19 cellular contexts compared by ENCODE assay signal in genomic region chr4:4995866-4996265, GRCh38. TPM values are rescaled to one million over a fixed set of nuclear protein-coding genes. Genes with fewer than 3 reads are reported as not detected.
"Had no signal": no experiment of that assay in that cellular context is flagged by ENCODE, and none has a peak within 500 bp of the region (broad histone marks: within the 10 kb centered on the region; RNA-seq: fewer than 3 reads in every experiment).

No MANE protein-coding gene starts in this region.

- H3K9me3 Mint-ChIP-seq: activated T-cell treated with anti-CD3 and anti-CD28 coated beads, Interleukin-2, amount 50 U/mL, for 72 hours; central memory CD8-positive, alpha-beta T cell; mesothelial cell of epicardium; neural crest cell; stimulated activated naive B cell treated with anti-CD40 and anti-IgM and Interleukin-4, amounts not matched to agents 10 μg/mL and 1 μg/mL and 100 μg/mL, for 72 hours; WTC11 had no signal

- DNase-seq: activated gamma-delta T cell; amniotic stem cell; cortex of kidney; effector CD4-positive, alpha-beta T cell had no signal

- ATAC-seq: activated CD8-positive, alpha-beta T cell treated with anti-CD3 and anti-CD28 coated beads, Interleukin-2, amount 10 ng/mL, durations not matched to agents 7 days and 5 days had no signal

- H3K27ac Mint-ChIP-seq: activated CD8-positive, alpha-beta T cell treated with anti-CD3 and anti-CD28 coated beads, Interleukin-2, amount 10 ng/mL, durations not matched to agents 7 days and 5 days; activated naive CD8-positive, alpha-beta T cell; activated T-cell treated with anti-CD3 and anti-CD28 coated beads, Interleukin-2, amount 50 U/mL, for 72 hours; mesothelial cell of epicardium; stimulated activated naive B cell treated with anti-CD40 and anti-IgM and Interleukin-4, amounts not matched to agents 10 μg/mL and 1 μg/mL and 100 μg/mL, for 72 hours; WTC11 had no signal

- H3K36me3 Mint-ChIP-seq: activated naive CD8-positive, alpha-beta T cell; mesothelial cell of epicardium; stimulated activated naive B cell treated with anti-CD40 and anti-IgM and Interleukin-4, amounts not matched to agents 10 μg/mL and 1 μg/mL and 100 μg/mL, for 72 hours; WTC11 had no signal

- H3K27me3 ChIP-seq: brain microvascular endothelial cell, gastroesophageal sphincter, tibial nerve had no signal

- H3K4me3 ChIP-seq: gastroesophageal sphincter, heart right ventricle, lower lobe of right lung, skin epidermis, tibial nerve had no signal

- H3K27ac ChIP-seq: brain microvascular endothelial cell, heart right ventricle, lower lobe of right lung, skin epidermis, tibial nerve had no signal

- H3K9me3 ChIP-seq: gastroesophageal sphincter, heart right ventricle, lower lobe of right lung, tibial nerve had no signal

- H3K36me3 ChIP-seq: brain microvascular endothelial cell, gastroesophageal sphincter, heart right ventricle, lower lobe of right lung, tibial nerve had no signal

RNA-seq across cellular contexts. Expression of gene CYTL1, which starts 23.4 kb away (rescaled TPM):
- total RNA-seq: activated CD8-positive, alpha-beta T cell treated with anti-CD3 and anti-CD28 coated beads, Interleukin-2, amount 10 ng/mL, durations not matched to agents 7 days and 5 days; activated T-cell treated with anti-CD3 and anti-CD28 coated beads, Interleukin-2, amount 50 U/mL, for 72 hours; myocyte had no signal

RNA-seq across cellular contexts. Expression of gene STK32B, which starts 55.4 kb away (rescaled TPM):
- total RNA-seq: activated CD8-positive, alpha-beta T cell treated with anti-CD3 and anti-CD28 coated beads, Interleukin-2, amount 10 ng/mL, durations not matched to agents 7 days and 5 days; activated T-cell treated with anti-CD3 and anti-CD28 coated beads, Interleukin-2, amount 50 U/mL, for 72 hours had no signal
